In genomic region chr19:23394481-23394880, GRCh38 we compare ENCODE assay signal across 8 cellular contexts. TPM values are rescaled to one million over a fixed set of nuclear protein-coding genes. Genes with fewer than 3 reads are reported as not detected.
DNase-seq lines count a peak whose midpoint lies in the region; ATAC-seq, FAIRE-seq and TF ChIP-seq lines count a peak whose summit lies in the region.
"Not testable (repeated sequence)": the region's sequence is repeated elsewhere in the genome, so short reads cannot be mapped to it uniquely, and the experiment has no call there.

No MANE protein-coding gene starts in this region.

- not testable (repeated sequence) for TF ChIP-seq CTCF in PC-3 (conservative IDR thresholded peaks at IDR 0.05; ENCODE audit: low read depth, low read length); GM12878 (IDR thresholded peaks at IDR 0.05 in 2 of 3, conservative IDR thresholded peaks at IDR 0.05 in 1 of 3; ENCODE audit: control insufficient read depth in 2 of 3, extremely low read depth in 1 of 3, insufficient read depth in 1 of 3, low read depth in 3 of 3, low read length in 3 of 3); fibroblast of pulmonary artery (IDR thresholded peaks at IDR 0.05; ENCODE audit: low read length, missing control alignments); lower lobe of right lung (IDR thresholded peaks at IDR 0.05); gastrocnemius medialis (IDR thresholded peaks at IDR 0.05 in 4 of 5, conservative IDR thresholded peaks at IDR 0.05 in 1 of 5); upper lobe of left lung (IDR thresholded peaks at IDR 0.05)

- H3F3A ChIP-seq in PC-3 (ENCODE audit: low read length, unreplicated experiment) = peaks cover 14% of the 10 kb centered on the region

- not testable (repeated sequence) for H3K9me2 ChIP-seq in PC-3 (replicated peaks; ENCODE audit: low read length)

- not testable (repeated sequence) for TF ChIP-seq EP300 in GM12878 (IDR thresholded peaks at IDR 0.05; ENCODE audit: borderline replicate concordance in 1 of 2, control insufficient read depth in 1 of 2, low read depth in 2 of 2, low read length in 2 of 2); upper lobe of left lung (IDR thresholded peaks at IDR 0.05)

- H3K27ac ChIP-seq in PC-3 (ENCODE audit: low read length) (peak overlapping the region; percentile 95), GM12878 (ENCODE audit: control insufficient read depth, insufficient read depth) (peak overlapping the region; percentile 96), lower lobe of right lung (peak overlapping the region; percentile 96), gastrocnemius medialis (peak overlapping the region; percentile 88 to 98 (median 94)), upper lobe of left lung (peak overlapping the region; percentile 93 to 97 (median 96))

- not testable (repeated sequence) for H3K27me3 Mint-ChIP-seq in activated CD4-positive, alpha-beta memory T cell treated with anti-CD3 and anti-CD28 coated beads for 36 hours

- H3K36me3 Mint-ChIP-seq in activated CD4-positive, alpha-beta memory T cell treated with anti-CD3 and anti-CD28 coated beads for 36 hours = peaks cover 34% of the 10 kb centered on the region

- not testable (repeated sequence) for H3K9me3 ChIP-seq in PC-3 (ENCODE audit: low read length); GM12878 (replicated peaks; ENCODE audit: control insufficient read depth, insufficient read depth, low read length); lower lobe of right lung; gastrocnemius medialis
- H3K9me3 ChIP-seq in upper lobe of left lung = peaks cover 0 to 10% (median 4%) of the 10 kb centered on the region in 4 donors

- RAD21 ChIA-PET in GM12878 (lab: Charles Lee; ENCODE audit: unreplicated experiment) = not testable (repeated sequence)

- CTCF ChIA-PET in PC-3 (lab: Charles Lee); GM12878 (lab: Yijun Ruan, JAX): not testable (repeated sequence)
- CTCF ChIA-PET in activated CD4-positive, alpha-beta memory T cell treated with anti-CD3 and anti-CD28 coated beads for 36 hours (lab: Charles Lee) = interaction anchor here (1.9 kb wide), 1 partner anchor 47 kb away, joined by 5 read pairs; no protein-coding TSS in a partner anchor

- FAIRE-seq in GM12878 (lab: Jason Lieb, UNC) = not testable (repeated sequence)

- not testable (repeated sequence) for H3K27me3 ChIP-seq in PC-3 (ENCODE audit: low read length); GM12878 (replicated peaks in 1 of 2; ENCODE audit: control insufficient read depth in 2 of 2, insufficient read depth in 2 of 2, low read length in 1 of 2); lower lobe of right lung (ENCODE audit: low read depth); gastrocnemius medialis; upper lobe of left lung

- peak overlapping the region; percentile 92 for H3K4me3 ChIP-seq in PC-3 (ENCODE audit: low read length)
- H3K4me3 ChIP-seq in GM12878 = peak overlapping the region; percentile 77
- H3K4me3 ChIP-seq in fibroblast of pulmonary artery (replicated peaks; ENCODE audit: low read depth, low read length) = peak overlapping the region; percentile 94
- peak overlapping the region; percentile 81 for H3K4me3 ChIP-seq in lower lobe of right lung
- H3K4me3 ChIP-seq in gastrocnemius medialis = peak overlapping the region; percentile 70 to 94 (median 86)
- peak overlapping the region; percentile 31 to 89 (median 72) for H3K4me3 ChIP-seq in upper lobe of left lung

- peak overlapping the region; percentile 96 for H3K4me3 Mint-ChIP-seq in activated CD4-positive, alpha-beta memory T cell treated with anti-CD3 and anti-CD28 coated beads for 36 hours

- SMC1A ChIA-PET in GM12878 (lab: Charles Lee; ENCODE audit: uncharacterized antibody, unreplicated experiment) = interaction anchor here (1.0 to 1.3 kb wide), 2 partner anchors 8 to 121 kb away, joined by 3 to 5 read pairs; no protein-coding TSS in a partner anchor

- POLR2A ChIA-PET in PC-3 (lab: Charles Lee; ENCODE audit: unreplicated experiment) = interaction anchor here (1.0 kb wide), 1 partner anchor 640 kb away, joined by 5 read pairs; no protein-coding TSS in a partner anchor
- POLR2A ChIA-PET in activated CD4-positive, alpha-beta memory T cell treated with anti-CD3 and anti-CD28 coated beads for 36 hours (lab: Charles Lee) = interaction anchor here (1.5 to 3.2 kb wide), 5 partner anchors 121 to 639 kb away, joined by 5 to 18 read pairs (median 10); partner anchors contain the start of genes ZNF675, ZNF724 and ZNF726
- POLR2A ChIA-PET in GM12878 (lab: Charles Lee) = not testable (repeated sequence)

- TF ChIP-seq RAD21 in GM12878 (IDR thresholded peaks at IDR 0.05; ENCODE audit: insufficient read depth, low read depth, low read length) = not testable (repeated sequence)

- DNase-seq in G401 (ENCODE audit: low spot score) (peak; percentile 20), PC-3 (peak; percentile 7), fibroblast of pulmonary artery (ENCODE audit: low read depth) (peak; percentile 36), lower lobe of right lung (peak; percentile 60), gastrocnemius medialis (peak in 1 of 2 donors; percentile 26), upper lobe of left lung (peak; percentile 49 to 50)
- peak; percentile 74 for DNase-seq in activated CD4-positive, alpha-beta memory T cell treated with anti-CD3 and anti-CD28 coated beads for 36 hours
- DNase-seq in GM12878 (ENCODE audit: low read depth, low spot score) = not testable (repeated sequence)

- not testable (repeated sequence) for ATAC-seq in PC-3
- ATAC-seq in GM12878 = peak; percentile 59
- ATAC-seq in lower lobe of right lung = peak; percentile 71 to 74
- peak in 1 of 2 donors; percentile 34 for ATAC-seq in gastrocnemius medialis
- ATAC-seq in upper lobe of left lung (ENCODE audit: low FRiP score in 2 of 2) = peak; percentile 74 to 75

- H3K36me3 ChIP-seq in PC-3 (ENCODE audit: low read depth, low read length) = peaks cover 22% of the 10 kb centered on the region
- H3K36me3 ChIP-seq in GM12878 (ENCODE audit: control insufficient read depth in 2 of 2, insufficient read depth in 2 of 2, low read length in 1 of 2); lower lobe of right lung; gastrocnemius medialis; upper lobe of left lung: not testable (repeated sequence)

- H3K79me2 ChIP-seq in PC-3 (ENCODE audit: low read length) (peaks cover 57% of the 10 kb centered on the region), GM12878 (ENCODE audit: control insufficient read depth, insufficient read depth, low read length) (peaks cover 19% of the 10 kb centered on the region)

- H3K4me1 ChIP-seq in PC-3 (ENCODE audit: insufficient read depth, low read length) (peaks cover 33% of the 10 kb centered on the region), lower lobe of right lung (peaks cover 36% of the 10 kb centered on the region), gastrocnemius medialis (peaks cover 33% of the 10 kb centered on the region in 2 donors), upper lobe of left lung (peaks cover 20 to 32% (median 23%) of the 10 kb centered on the region in 4 donors)
- not testable (repeated sequence) for H3K4me1 ChIP-seq in GM12878 (ENCODE audit: control insufficient read depth, insufficient read depth, low read length)

- H3K4me1 Mint-ChIP-seq in activated CD4-positive, alpha-beta memory T cell treated with anti-CD3 and anti-CD28 coated beads for 36 hours (ENCODE audit: low read depth) = peaks cover 37% of the 10 kb centered on the region

- H3K9me3 Mint-ChIP-seq in activated CD4-positive, alpha-beta memory T cell treated with anti-CD3 and anti-CD28 coated beads for 36 hours = not testable (repeated sequence)

- intact Hi-C loops in PC-3 (cut with micrococcal nuclease) (loop anchor here (5.0 to 10.0 kb wide), 3 partner anchors 60 to 290 kb away; partner anchors contain the start of gene ZNF675), gastrocnemius medialis (cut with DNase I; ENCODE audit: low total_unique reads) (loop anchor here (2.0 kb wide), 2 partner anchors 122 to 292 kb away; partner anchors contain the start of gene ZNF675)
- intact Hi-C loops in activated CD4-positive, alpha-beta memory T cell treated with anti-CD3 and anti-CD28 coated beads for 36 hours (cut with micrococcal nuclease) = loop anchor here (2.0 to 10.0 kb wide), 4 partner anchors 16 to 520 kb away; partner anchors contain the start of genes ZNF681, ZNF724 and ZNF726
- intact Hi-C loops in GM12878 (cut with micrococcal nuclease; ENCODE audit: unreplicated experiment); lower lobe of right lung (cut with DNase I): not testable (repeated sequence)

- H2AFZ ChIP-seq in PC-3 (ENCODE audit: low read length) = peak overlapping the region; percentile 75; the same call in 1 of the 2 replicates
- not testable (repeated sequence) for H2AFZ ChIP-seq in GM12878 (ENCODE audit: control insufficient read depth, low read depth, low read length)

- H3K27ac Mint-ChIP-seq in activated CD4-positive, alpha-beta memory T cell treated with anti-CD3 and anti-CD28 coated beads for 36 hours = peak overlapping the region; percentile 97

- peak overlapping the region; percentile 98 for H3K9ac ChIP-seq in PC-3 (ENCODE audit: low read length)
- H3K9ac ChIP-seq in GM12878 (ENCODE audit: control insufficient read depth, insufficient read depth, low read length) = peak overlapping the region; percentile 97

- not testable (repeated sequence) for H4K20me1 ChIP-seq in PC-3 (ENCODE audit: low read length); GM12878 (ENCODE audit: control insufficient read depth, insufficient read depth)

- not testable (repeated sequence) for TF ChIP-seq POLR2A in GM12878 (IDR thresholded peaks at IDR 0.05; ENCODE audit: low read depth, low read length); gastrocnemius medialis (IDR thresholded peaks at IDR 0.05); upper lobe of left lung (IDR thresholded peaks at IDR 0.05)

- H3K4me2 ChIP-seq in PC-3 (ENCODE audit: low read length) (peak overlapping the region; percentile 82), GM12878 (ENCODE audit: control insufficient read depth, insufficient read depth) (peak overlapping the region; percentile 61)

- in situ Hi-C loops in G401 (cut with HindIII; ENCODE audit: low sequenced_read_pairs) = not testable (repeated sequence)
- in situ Hi-C loops in GM12878 (cut with MboI) = loop anchor here (10.0 kb wide), 1 partner anchor 290 kb away; the partner anchor contains the start of gene ZNF675
- in situ Hi-C loops in gastrocnemius medialis (cut with MboI; ENCODE audit: low sequenced_read_pairs in 4 of 4) = loop anchor here in 1 of 4 donors (25.0 kb wide), 1 partner anchor 132 kb away; the partner anchor contains the start of gene ZNF724

- not testable (repeated sequence) for BruUV-seq in PC-3 (replicated peaks; lab: Mats Ljungman, UMichigan); GM12878 (replicated peaks; lab: Mats Ljungman, UMichigan)

- 8% methylated on average over 12 of the region's 12 CpGs for WGBS in GM12878 (ENCODE audit: insufficient coverage, insufficient replicate concordance, low lambda C conversion rate, missing lambda C conversion rate)
- 7% methylated on average over 12 of the region's 12 CpGs for WGBS in upper lobe of left lung, 2 donors

RNA-seq across cellular contexts. Expression of gene ZNF91, which starts 0.8 kb away (rescaled TPM):
- 26.4 and 30.2 TPM in 2 replicates for total RNA-seq in G401 (2014; rRNA removed; shearing (Covaris generic))
- total RNA-seq in PC-3 (2014; rRNA removed) (18.7 and 22.2 TPM in 2 replicates), GM12878 (2014; rRNA removed) (17.7 and 19.0 TPM in 2 replicates), GM12878 (2014; rRNA removed; fragmentation: Illumina TruSeq; extraction: Trizol) (30.2 and 31.1 TPM in 2 replicates), GM12878 (2021) (17.3 and 19.9 TPM in 2 replicates), lower lobe of right lung (54.2 TPM), gastrocnemius medialis (10 to 100 TPM; 44.3 to 71.1 (median 59.0) TPM), upper lobe of left lung (100 to 1,000 TPM in 2 of 6 donors, 10 to 100 TPM in 4; 37.2 to 134 (median 53.9) TPM)
- 10 to 100 TPM; 34.7 to 39.0 TPM for total RNA-seq in activated CD4-positive, alpha-beta memory T cell treated with anti-CD3 and anti-CD28 coated beads for 36 hours
- 105 TPM in 2 replicates for total RNA-seq in GM12878 (2013; cell fraction: nucleolus; rRNA removed)
- 5.1 TPM for polyA plus RNA-seq in GM12878 (2011; ENCODE audit: low read depth)
- polyA plus RNA-seq in GM12878 (2011; rRNA removed) (11.7 and 13.7 TPM in 2 replicates), GM12878 (2014; fragmentation: Illumina TruSeq; extraction: Trizol) (12.7 and 14.8 TPM in 2 replicates), GM12878 (2014; fragmentation: Nextera tagmentation; extraction: Ambion mirVana) (1 to 10 TPM; 4.6 to 5.1 TPM), GM12878 (2014; rRNA removed) (8.9 and 9.2 TPM in 2 replicates), GM12878 (2016; fragmentation: Nextera tagmentation; extraction: Ambion mirVana) (10 to 100 TPM in 1 of 2 experiments, 1 to 10 TPM in 1; 9.6 to 10.8 TPM)
- 9.2 and 10.8 TPM in 2 replicates for polyA plus RNA-seq in GM12878 (2011; cell fraction: cytosol; rRNA removed)
- 15.8 and 18.9 TPM in 2 replicates for polyA plus RNA-seq in GM12878 (2011; cell fraction: nucleus; rRNA removed)
- polyA plus RNA-seq in GM12878 (2012) = 8.0 and 9.1 TPM in 2 replicates
- polyA minus RNA-seq in GM12878 (2011; rRNA and poly(A)+ RNA removed) = 16.5 and 21.3 TPM in 2 replicates
- polyA minus RNA-seq in GM12878 (2011; cell fraction: cytosol; rRNA and poly(A)+ RNA removed) = 9.6 and 11.4 TPM in 2 replicates
- 16.3 and 29.1 TPM in 2 replicates for polyA minus RNA-seq in GM12878 (2011; cell fraction: nucleus; rRNA and poly(A)+ RNA removed)
